In the genomic region with DNA sequence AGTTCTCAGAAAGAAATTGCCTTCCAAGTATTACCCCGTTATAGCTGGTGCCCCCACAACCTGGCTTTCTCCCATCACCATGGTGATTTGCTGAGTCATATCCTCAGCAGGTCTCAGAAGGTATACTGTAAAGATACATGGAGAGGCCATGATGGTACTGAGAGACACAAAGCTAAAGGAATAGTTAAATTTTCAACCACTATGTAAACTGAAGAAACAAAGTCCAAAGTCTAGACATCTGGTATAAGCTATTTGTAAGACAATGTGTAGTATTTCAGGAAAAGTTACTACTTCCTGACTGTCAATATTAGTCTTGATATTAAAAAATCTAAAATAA, we compare ENCODE assay signal across 15 cellular contexts.
A peak's percentile ranks its signal among the peaks of the same experiment; 100 is the strongest.
DNase-seq lines count a peak whose midpoint lies in the region; ATAC-seq, FAIRE-seq and TF ChIP-seq lines count a peak whose summit lies in the region.
"Had no signal": no experiment of that assay in that cellular context is flagged by ENCODE, and none has a peak within 500 bp of the region (broad histone marks: within the 10 kb centered on the region; RNA-seq: fewer than 3 reads in every experiment).

No MANE protein-coding gene starts in this region.

- TF ChIP-seq CTCF in H1 (IDR thresholded peaks at IDR 0.05; ENCODE audit: control extremely low read depth in 1 of 3, insufficient read depth in 1 of 3, low read depth in 1 of 3, low read length in 3 of 3) (no peak), type B pancreatic cell (conservative IDR thresholded peaks at IDR 0.05) (no peak)

- H3K23me2 ChIP-seq in H1 (ENCODE audit: low read depth, low read length), result no peaks in the 10 kb centered on the region

- no peak overlapping the region for H2BK120ac ChIP-seq in H1 (replicated peaks; ENCODE audit: low read depth, low read length)

- TF ChIP-seq POLR2A in H1 (IDR thresholded peaks at IDR 0.05; ENCODE audit: control extremely low read depth in 1 of 2, low read depth in 2 of 2, low read length in 2 of 2), result no peak

- H3K36me3 Mint-ChIP-seq in type B pancreatic cell, result no peaks in the 10 kb centered on the region
- H3K36me3 Mint-ChIP-seq: activated naive CD4-positive, alpha-beta T cell treated with anti-CD3 and anti-CD28 coated beads, Interleukin-2, amount 10 ng/mL, durations not matched to agents 7 days and 5 days; CD8-positive, alpha-beta memory T cell had no signal

- no peak overlapping the region for H3K4me3 ChIP-seq in H1 (ENCODE audit: extremely low read depth in 1 of 4, insufficient read depth in 2 of 4, low read depth in 3 of 4, low read length in 4 of 4)
- H3K4me3 ChIP-seq: breast epithelium, uterus had no signal

- no peak for TF ChIP-seq EP300 in H1 (IDR thresholded peaks at IDR 0.05; ENCODE audit: borderline replicate concordance in 1 of 2, low read depth in 2 of 2, low read length in 2 of 2)

- no peak overlapping the region for H2BK20ac ChIP-seq in H1 (ENCODE audit: low read length)

- H4K20me1 ChIP-seq in H1 (replicated peaks in 1 of 2; ENCODE audit: control insufficient read depth in 1 of 2, insufficient read depth in 2 of 2, low read length in 2 of 2), result no peaks in the 10 kb centered on the region

- no peaks in the 10 kb centered on the region for H3K9me3 Mint-ChIP-seq in type B pancreatic cell
- H3K9me3 Mint-ChIP-seq: activated naive CD4-positive, alpha-beta T cell treated with anti-CD3 and anti-CD28 coated beads, Interleukin-2, amount 10 ng/mL, durations not matched to agents 7 days and 5 days had no signal

- no peak overlapping the region for H2BK15ac ChIP-seq in H1 (ENCODE audit: low read length)

- no peaks in the 10 kb centered on the region for H3K9me3 ChIP-seq in H1 (ENCODE audit: insufficient read depth in 2 of 2, low read depth in 1 of 2, low read length in 1 of 2)
- H3K9me3 ChIP-seq: breast epithelium, uterus had no signal

- H2AFZ ChIP-seq in H1 (ENCODE audit: low read length), result peak overlapping the region; percentile 95

- H3K4me3 Mint-ChIP-seq in type B pancreatic cell, result no peak overlapping the region
- H3K4me3 Mint-ChIP-seq: activated naive CD4-positive, alpha-beta T cell treated with anti-CD3 and anti-CD28 coated beads, Interleukin-2, amount 10 ng/mL, durations not matched to agents 7 days and 5 days; CD8-positive, alpha-beta memory T cell had no signal

- no peak for ATAC-seq in HG02642 (IDR thresholded peaks at IDR 0.05; ENCODE audit: poor library complexity, unreplicated experiment)

- H3K4me1 Mint-ChIP-seq in type B pancreatic cell (ENCODE audit: unreplicated experiment), result no peaks in the 10 kb centered on the region
- H3K4me1 Mint-ChIP-seq: activated naive CD4-positive, alpha-beta T cell treated with anti-CD3 and anti-CD28 coated beads, Interleukin-2, amount 10 ng/mL, durations not matched to agents 7 days and 5 days; CD8-positive, alpha-beta memory T cell had no signal

- H3K79me1 ChIP-seq in H1 (ENCODE audit: low read depth, low read length), result no peaks in the 10 kb centered on the region

- WGBS in H1 (ENCODE audit: extremely low coverage in 1 of 2, insufficient coverage in 1 of 2, insufficient read length in 1 of 2, insufficient replicate concordance in 2 of 2, low coverage in 1 of 2, low lambda C conversion rate in 2 of 2, missing lambda C conversion rate in 1 of 2), 2 experiments, result 89% methylated on average over 1 of the region's 1 CpG; no CpG with 5 or more reads in 1 of the 2 experiments

- H3K9ac ChIP-seq in H1 (replicated peaks in 1 of 4; ENCODE audit: extremely low read depth in 1 of 4, low read depth in 3 of 4, low read length in 3 of 4), result no peak overlapping the region

- no peak overlapping the region for H2BK5ac ChIP-seq in H1 (ENCODE audit: low read depth, low read length)

- CTCF ChIA-PET in H1 (lab: Charles Lee; ENCODE audit: partially characterized antibody), result interaction anchor here (0.6 kb wide), 1 partner anchor 36 kb away, joined by 3 read pairs; no protein-coding TSS in a partner anchor

- no peak for TF ChIP-seq RAD21 in H1 (IDR thresholded peaks at IDR 0.05 in 1 of 2, conservative IDR thresholded peaks at IDR 0.05 in 1 of 2; ENCODE audit: low read depth in 2 of 2, low read length in 2 of 2)

- H3K27ac ChIP-seq in H1 (ENCODE audit: low read depth, low read length), result no peak overlapping the region
- H3K27ac ChIP-seq: breast epithelium, uterus had no signal

- H4K8ac ChIP-seq in H1 (ENCODE audit: extremely low read depth, insufficient read depth, low read length), result no peak overlapping the region

- no peaks in the 10 kb centered on the region for H3K36me3 ChIP-seq in H1 (ENCODE audit: control insufficient read depth in 2 of 4, insufficient read depth in 4 of 4, low read length in 3 of 4)
- H3K36me3 ChIP-seq: breast epithelium, uterus had no signal

- no peak overlapping the region for H3K4ac ChIP-seq in H1 (replicated peaks; ENCODE audit: insufficient read length, low read depth, low read length)

- H3K23ac ChIP-seq in H1 (ENCODE audit: insufficient read length), result no peak overlapping the region

- no peaks in the 10 kb centered on the region for H3K27me3 ChIP-seq in H1 (replicated peaks in 1 of 4; ENCODE audit: control insufficient read depth in 3 of 4, extremely low read depth in 1 of 4, insufficient read depth in 3 of 4, low read length in 3 of 4)
- H3K27me3 ChIP-seq: breast epithelium, uterus had no signal

- FAIRE-seq in H1 (lab: Jason Lieb, UNC), result no peak

- no peak overlapping the region for H3K18ac ChIP-seq in H1 (ENCODE audit: extremely low read depth, low read length)

- H3K56ac ChIP-seq in H1 (replicated peaks; ENCODE audit: insufficient read length, low read depth, low read length), result no peak overlapping the region

- no peak overlapping the region for H2BK12ac ChIP-seq in H1 (ENCODE audit: low read depth, low read length)

- H4K91ac ChIP-seq in H1 (replicated peaks; ENCODE audit: insufficient read length, low read length), result no peak overlapping the region

- POLR2A ChIA-PET in H1 (lab: Charles Lee; ENCODE audit: partially characterized antibody), result no interaction called here

- H3K27ac Mint-ChIP-seq in type B pancreatic cell, result peak overlapping the region; percentile 12
- H3K27ac Mint-ChIP-seq: activated naive CD4-positive, alpha-beta T cell treated with anti-CD3 and anti-CD28 coated beads, Interleukin-2, amount 10 ng/mL, durations not matched to agents 7 days and 5 days; CD8-positive, alpha-beta memory T cell had no signal

- no peak overlapping the region for H3K4me2 ChIP-seq in H1 (ENCODE audit: insufficient read depth in 1 of 2, low read depth in 2 of 2, low read length in 2 of 2)

- H3K27me3 Mint-ChIP-seq in type B pancreatic cell, result no peaks in the 10 kb centered on the region
- H3K27me3 Mint-ChIP-seq: activated naive CD4-positive, alpha-beta T cell treated with anti-CD3 and anti-CD28 coated beads, Interleukin-2, amount 10 ng/mL, durations not matched to agents 7 days and 5 days; CD8-positive, alpha-beta memory T cell had no signal

- H3K79me2 ChIP-seq in H1 (ENCODE audit: control insufficient read depth in 1 of 2, insufficient read depth in 2 of 2, low read length in 2 of 2), result no peaks in the 10 kb centered on the region

- no peaks in the 10 kb centered on the region for H3K4me1 ChIP-seq in H1 (replicated peaks in 1 of 4; ENCODE audit: control insufficient read depth in 3 of 4, insufficient read depth in 4 of 4, low read length in 3 of 4)
- H3K4me1 ChIP-seq: breast epithelium, uterus had no signal

- H2AK5ac ChIP-seq in H1 (ENCODE audit: low read depth, low read length), result no peak overlapping the region

- no peak overlapping the region for H4K5ac ChIP-seq in H1 (ENCODE audit: insufficient read length, low read depth, low read length)

- H3K14ac ChIP-seq in H1 (ENCODE audit: insufficient read length), result no peak overlapping the region

- DNase-seq in NK-92 treated with Interleukin-12 subunit alpha and Interleukin-12 subunit beta, amount 100 ng/mL, for 24 hours (lab: John Stamatoyannopoulos, UW), result peak; percentile 33
- DNase-seq in NK-92 (lab: John Stamatoyannopoulos, UW; ENCODE audit: unreplicated experiment) (no peak), HT1080 (ENCODE audit: low read depth) (peak; percentile 51), H1 (ENCODE audit: low read depth in 1 of 2, low spot score in 2 of 2) (no peak), type B pancreatic cell (ENCODE audit: extremely low spot score, unreplicated experiment) (no peak), middle frontal gyrus (ENCODE audit: extremely low spot score, low spot score) (no peak), NCI-H2029 treated with DMSO at 0.1 percent for 48 hours (lab: John Stamatoyannopoulos, UW) (no peak)
- DNase-seq: activated CD8-positive, alpha-beta memory T cell treated with anti-CD3 and anti-CD28 coated beads, Interleukin-2, amount 50 U/mL, for 4 hours; activated naive CD4-positive, alpha-beta T cell treated with anti-CD3 and anti-CD28 coated beads, Interleukin-2, amount 10 ng/mL, durations not matched to agents 7 days and 5 days; CD8-positive, alpha-beta memory T cell; NCI-H1105; stimulated activated naive CD4-positive, alpha-beta T cell treated with Interleukin-2 at 50 U/mL for 16 hours; uterus had no signal

TF ChIP-seq in H1, 55 proteins besides CTCF, POLR2A, EP300 and RAD21:
- TF ChIP-seq GTF2F1 (IDR thresholded peaks at IDR 0.05; ENCODE audit: borderline replicate concordance, low read depth, low read length) (no peak), JUND (IDR thresholded peaks at IDR 0.05; ENCODE audit: low read length) (peak; percentile 29; the same call in 1 of the 2 replicates), HDAC2 (IDR thresholded peaks at IDR 0.05; ENCODE audit: borderline replicate concordance in 1 of 2, low read depth in 2 of 2, low read length in 2 of 2) (no peak), MAFK (IDR thresholded peaks at IDR 0.05; ENCODE audit: low read depth, low read length) (peak; percentile 94), BACH1 (IDR thresholded peaks at IDR 0.05; ENCODE audit: low read length) (peak; percentile 97)
TF ChIP-seq in H1: peak in this region for 3.

Comparison
In these comparisons a context has a peak if more than half of its experiments do, and no peak if none do; other contexts are left out.
1. DNase-seq: peak in NK-92 treated with Interleukin-12 subunit alpha and Interleukin-12 subunit beta, amount 100 ng/mL, for 24 hours (single experiment) and HT1080 (single experiment); none in NK-92 (single experiment), H1 (0 of 2), type B pancreatic cell (single experiment), middle frontal gyrus (single experiment) and NCI-H2029 treated with DMSO at 0.1 percent for 48 hours (single experiment).